Comparison of ENCODE assay signal across 8 cellular contexts in the genomic region with DNA sequence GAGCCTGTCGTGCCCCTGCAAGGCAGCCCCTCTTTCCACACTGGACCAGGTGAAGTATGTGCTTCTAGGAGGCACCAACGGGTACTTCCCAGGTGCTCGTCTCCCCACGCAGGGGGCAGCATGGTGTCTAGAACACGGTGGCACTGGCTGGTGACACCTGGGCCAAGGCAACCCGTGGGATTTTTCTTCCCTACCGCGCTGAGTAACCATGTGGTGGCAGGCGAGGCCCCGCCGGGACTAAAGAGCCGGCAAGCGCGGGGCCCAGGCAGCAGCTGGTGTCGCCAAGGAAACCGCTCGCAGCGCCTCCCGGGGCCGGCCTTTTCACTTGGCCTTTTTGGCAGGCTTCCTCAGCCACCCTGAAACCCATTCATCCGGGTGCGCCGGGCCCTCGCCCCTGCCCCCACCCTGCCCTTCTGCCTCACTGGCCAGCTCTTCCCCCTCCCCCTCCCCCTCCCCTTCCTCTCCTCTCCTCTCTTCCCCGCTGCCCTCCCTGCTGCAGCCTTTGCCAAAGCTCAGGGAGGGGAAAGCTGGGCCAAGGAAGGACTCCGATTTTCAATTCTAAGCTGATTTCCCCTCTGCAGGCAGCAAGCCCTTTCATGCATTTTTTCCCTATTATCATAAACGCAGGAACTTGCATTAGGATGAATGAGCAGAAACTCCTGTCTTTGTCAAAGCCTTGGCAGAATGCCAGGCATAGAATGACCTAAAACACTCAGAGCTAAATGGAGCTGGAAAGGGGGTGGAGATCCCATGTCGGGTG.
DNase-seq lines count a peak whose midpoint lies in the region; ATAC-seq and TF ChIP-seq lines count a peak whose summit lies in the region.

No MANE protein-coding gene starts in this region.

- H3K4me3 Mint-ChIP-seq in Calu3 (ENCODE audit: low read depth, unreplicated experiment), result peak overlapping the region; percentile 39
- H3K4me3 Mint-ChIP-seq in naive thymus-derived CD8-positive, alpha-beta T cell, result peak overlapping the region in 7 of 10 donors; percentile 28 to 71 (median 50)

- H3K36me3 ChIP-seq in PC-3 (ENCODE audit: low read depth, low read length), result no peaks in the 10 kb centered on the region

- peak; percentile 93 for DNase-seq in Calu3
- peak; percentile 77 for DNase-seq in Jurkat, Clone E6-1 (ENCODE audit: low read depth, low spot score)
- DNase-seq in PC-3, result peak; percentile 92
- DNase-seq in activated T-helper 1 cell treated with Interleukin-2 at 50 U/mL for 16 hours (ENCODE audit: low read depth), result peak; percentile 66
- DNase-seq in fibroblast of gingiva (ENCODE audit: low read depth), result peak; percentile 81
- DNase-seq in naive thymus-derived CD8-positive, alpha-beta T cell, result peak; percentile 56 to 87 (median 66)
- peak; percentile 87 for DNase-seq in stimulated activated naive CD8-positive, alpha-beta T cell treated with anti-CD3 and anti-CD28 coated beads, Interleukin-15, Interleukin-2, amounts not matched to agents 100 U/mL and 50 U/mL, for 24 hours

- POLR2A ChIA-PET in PC-3 (lab: Charles Lee; ENCODE audit: unreplicated experiment), result interaction anchor here (0.6 kb wide), 1 partner anchor 28 kb away, joined by 6 read pairs; no protein-coding TSS in a partner anchor
- POLR2A ChIA-PET in naive thymus-derived CD8-positive, alpha-beta T cell (lab: Charles Lee), result interaction anchor here (0.7 to 1.9 kb wide), 17 partner anchors 9 to 149 kb away, joined by 3 to 14 read pairs (median 5); no protein-coding TSS in a partner anchor

- H3K27me3 Mint-ChIP-seq in Calu3 (ENCODE audit: unreplicated experiment), result no peaks in the 10 kb centered on the region
- no peaks in the 10 kb centered on the region for H3K27me3 Mint-ChIP-seq in naive thymus-derived CD8-positive, alpha-beta T cell

- H3K27ac Mint-ChIP-seq in Calu3 (ENCODE audit: unreplicated experiment), result peak overlapping the region; percentile 95
- H3K27ac Mint-ChIP-seq in naive thymus-derived CD8-positive, alpha-beta T cell, result peak overlapping the region in 7 of 10 donors; percentile 19 to 92 (median 77)

- intact Hi-C loops in Calu3 (cut with micrococcal nuclease; ENCODE audit: unreplicated experiment) (loop anchor here (2.0 to 5.0 kb wide), 3 partner anchors 28 to 95 kb away; no protein-coding TSS in a partner anchor), PC-3 (cut with micrococcal nuclease) (loop anchor here (1.0 kb wide), 2 partner anchors 28 to 123 kb away; no protein-coding TSS in a partner anchor)

- H3K4me1 Mint-ChIP-seq in Calu3 (ENCODE audit: low read depth, unreplicated experiment), result peaks cover 55% of the 10 kb centered on the region
- H3K4me1 Mint-ChIP-seq in naive thymus-derived CD8-positive, alpha-beta T cell, result peaks cover 8 to 33% (median 23%) of the 10 kb centered on the region in 4 donors

- peak overlapping the region; percentile 72 for H3K4me2 ChIP-seq in PC-3 (ENCODE audit: low read length)

- no peaks in the 10 kb centered on the region for H3K79me2 ChIP-seq in PC-3 (ENCODE audit: low read length)

- H3K9me3 ChIP-seq in PC-3 (ENCODE audit: low read length), result no peaks in the 10 kb centered on the region

- no peaks in the 10 kb centered on the region for H3K27me3 ChIP-seq in PC-3 (ENCODE audit: low read length)

- BruUV-seq in Calu3 (replicated peaks; lab: Mats Ljungman, UMichigan), result no TSS peak
- no TSS peak for BruUV-seq in PC-3 (replicated peaks; lab: Mats Ljungman, UMichigan)

- H4K20me1 ChIP-seq in PC-3 (ENCODE audit: low read length), result no peaks in the 10 kb centered on the region

- H3F3A ChIP-seq in PC-3 (ENCODE audit: low read length, unreplicated experiment), result no peaks in the 10 kb centered on the region

- H3K36me3 Mint-ChIP-seq in Calu3 (ENCODE audit: insufficient read depth, unreplicated experiment), result peaks cover 15% of the 10 kb centered on the region
- no peaks in the 10 kb centered on the region for H3K36me3 Mint-ChIP-seq in naive thymus-derived CD8-positive, alpha-beta T cell

- H2AFZ ChIP-seq in PC-3 (ENCODE audit: low read length), result peak overlapping the region; percentile 79

- no peaks in the 10 kb centered on the region for H3K9me2 ChIP-seq in PC-3 (replicated peaks; ENCODE audit: low read length)

- TF ChIP-seq CTCF in Calu3 (IDR thresholded peaks at IDR 0.05; ENCODE audit: unreplicated experiment) (peak; percentile 37), PC-3 (conservative IDR thresholded peaks at IDR 0.05; ENCODE audit: low read depth, low read length) (peak; percentile 52)

- no peaks in the 10 kb centered on the region for H3K9me3 Mint-ChIP-seq in Calu3 (ENCODE audit: low read depth, unreplicated experiment)
- H3K9me3 Mint-ChIP-seq in naive thymus-derived CD8-positive, alpha-beta T cell, result no peaks in the 10 kb centered on the region

- no peak overlapping the region for H3K4me3 ChIP-seq in Jurkat, Clone E6-1 (ENCODE audit: low read length)
- H3K4me3 ChIP-seq in PC-3 (ENCODE audit: low read length), result no peak overlapping the region

- CTCF ChIA-PET in Calu3 (lab: Charles Lee), result interaction anchor here (0.6 to 1.9 kb wide), 13 partner anchors 15 to 162 kb away, joined by 3 to 14 read pairs (median 5); no protein-coding TSS in a partner anchor
- CTCF ChIA-PET in PC-3 (lab: Charles Lee), result interaction anchor here (0.6 to 1.3 kb wide), 5 partner anchors 28 to 123 kb away, joined by 3 to 8 read pairs (median 3); no protein-coding TSS in a partner anchor

- H3K4me1 ChIP-seq in PC-3 (ENCODE audit: insufficient read depth, low read length), result peaks cover 46% of the 10 kb centered on the region

- peak; percentile 89 for ATAC-seq in GM21528 (IDR thresholded peaks at IDR 0.05; ENCODE audit: low FRiP score, unreplicated experiment)
- peak; percentile 89 for ATAC-seq in PC-3
- peak; percentile 97 to 99 for ATAC-seq in naive thymus-derived CD8-positive, alpha-beta T cell
- peak; percentile 89 for ATAC-seq in stimulated activated naive CD8-positive, alpha-beta T cell treated with anti-CD3 and anti-CD28 coated beads, Interleukin-15, Interleukin-2, amounts not matched to agents 100 U/mL and 50 U/mL, for 24 hours

- H3K27ac ChIP-seq in PC-3 (ENCODE audit: low read length), result peak overlapping the region; percentile 95

- H3K9ac ChIP-seq in PC-3 (ENCODE audit: low read length), result peak overlapping the region; percentile 78
